In genomic region chr4:145828802-145829485, GRCh38 we compare ENCODE assay signal across 1 cellular context.
TF ChIP-seq lines count a peak whose summit lies in the region.

No MANE protein-coding gene starts in this region.

TF ChIP-seq in GM23338, 12 proteins besides CTCF, POLR2A, EP300 and RAD21 (continued from another document):
- TF ChIP-seq ZNF114 (CRISPR knock-in tag; IDR thresholded peaks at IDR 0.05) (no peak), EZH2phosphoT487 (IDR thresholded peaks at IDR 0.05; ENCODE audit: unreplicated experiment) (no peak), JUNB (IDR thresholded peaks at IDR 0.05; ENCODE audit: unreplicated experiment) (no peak), NANOG (IDR thresholded peaks at IDR 0.05; ENCODE audit: borderline replicate concordance) (no peak), ZNF331 (CRISPR knock-in tag; IDR thresholded peaks at IDR 0.05; ENCODE audit: low read depth) (no peak), ZNF462 (CRISPR knock-in tag; IDR thresholded peaks at IDR 0.05) (no peak), STAT1 (IDR thresholded peaks at IDR 0.05; ENCODE audit: unreplicated experiment) (no peak)
